In genomic region chr17:80426671-80427326, GRCh38 we compare ENCODE assay signal across 8 cellular contexts. TPM values are rescaled to one million over a fixed set of nuclear protein-coding genes. Genes with fewer than 3 reads are reported as not detected.
DNase-seq lines count a peak whose midpoint lies in the region; ATAC-seq and TF ChIP-seq lines count a peak whose summit lies in the region.

No MANE protein-coding gene starts in this region.

- H3K36me3 Mint-ChIP-seq in IgD-negative memory B cell (peaks cover 3% of the 10 kb centered on the region), nephron progenitor cell (ENCODE audit: low read depth) (no peaks in the 10 kb centered on the region)
- no peaks in the 10 kb centered on the region for H3K36me3 Mint-ChIP-seq in activated T-cell treated with anti-CD3 and anti-CD28 coated beads, Interleukin-2, amount 50 U/mL, for 24 hours (ENCODE audit: low read depth)

- POLR2A ChIA-PET in Panc1 (lab: Charles Lee), result no interaction called here

- DNase-seq in NCI-H1417 (lab: John Stamatoyannopoulos, UW), result peak; percentile 61 to 77 (median 76)
- DNase-seq in NCI-H1417 treated with DMSO at 0.1 percent for 48 hours (lab: John Stamatoyannopoulos, UW), result no peak
- DNase-seq in Panc1 (ENCODE audit: low read depth, low spot score), result peak; percentile 30
- peak; percentile 94 for DNase-seq in activated T-cell treated with anti-CD3 and anti-CD28 coated beads, Interleukin-2, amount 50 U/mL, for 24 hours
- peak; percentile 34 to 51 for DNase-seq in fibroblast of lung (ENCODE audit: low read depth in 2 of 2)
- peak; percentile 90 for DNase-seq in nephron progenitor cell
- DNase-seq in stimulated activated naive CD8-positive, alpha-beta T cell treated with anti-CD3 and anti-CD28 coated beads, Interleukin-15, Interleukin-2, amounts not matched to agents 100 U/mL and 50 U/mL, for 24 hours, result peak; percentile 90

- H4K20me1 ChIP-seq in fibroblast of lung (ENCODE audit: control insufficient read depth, extremely low read depth, insufficient read depth, low read length), result no peaks in the 10 kb centered on the region

- H3K27me3 Mint-ChIP-seq in IgD-negative memory B cell, result peaks cover 4% of the 10 kb centered on the region
- peaks cover 4% of the 10 kb centered on the region for H3K27me3 Mint-ChIP-seq in activated T-cell treated with anti-CD3 and anti-CD28 coated beads, Interleukin-2, amount 50 U/mL, for 24 hours
- peaks cover 12% of the 10 kb centered on the region for H3K27me3 Mint-ChIP-seq in nephron progenitor cell (ENCODE audit: low read depth, poor library complexity)

- peak overlapping the region; percentile 46 to 73 (median 51) for H3K27ac Mint-ChIP-seq in IgD-negative memory B cell
- H3K27ac Mint-ChIP-seq in activated T-cell treated with anti-CD3 and anti-CD28 coated beads, Interleukin-2, amount 50 U/mL, for 24 hours, result no peak overlapping the region
- H3K27ac Mint-ChIP-seq in nephron progenitor cell, result no peak overlapping the region

- H3K27ac ChIP-seq in Panc1 (ENCODE audit: low read length), result no peak overlapping the region
- H3K27ac ChIP-seq in fibroblast of lung (ENCODE audit: insufficient read depth, low read length), result no peak overlapping the region

- H3K4me1 ChIP-seq in Panc1 (ENCODE audit: control insufficient read depth, insufficient read depth, low read length) (no peaks in the 10 kb centered on the region), fibroblast of lung (ENCODE audit: control insufficient read depth, extremely low read depth, insufficient read depth, low read length) (no peaks in the 10 kb centered on the region)

- H2AFZ ChIP-seq in fibroblast of lung (ENCODE audit: low read length), result no peak overlapping the region

- H3K4me1 Mint-ChIP-seq in IgD-negative memory B cell, result peaks cover 0 to 9% (median 6%) of the 10 kb centered on the region in 3 donors
- peaks cover 14% of the 10 kb centered on the region for H3K4me1 Mint-ChIP-seq in activated T-cell treated with anti-CD3 and anti-CD28 coated beads, Interleukin-2, amount 50 U/mL, for 24 hours (ENCODE audit: low read depth)
- no peaks in the 10 kb centered on the region for H3K4me1 Mint-ChIP-seq in nephron progenitor cell

- peak; percentile 89 for ATAC-seq in Panc1
- ATAC-seq in stimulated activated naive CD8-positive, alpha-beta T cell treated with anti-CD3 and anti-CD28 coated beads, Interleukin-15, Interleukin-2, amounts not matched to agents 100 U/mL and 50 U/mL, for 24 hours, result peak; percentile 93

- H3K4me3 Mint-ChIP-seq in IgD-negative memory B cell (no peak overlapping the region), nephron progenitor cell (no peak overlapping the region)
- H3K4me3 Mint-ChIP-seq in activated T-cell treated with anti-CD3 and anti-CD28 coated beads, Interleukin-2, amount 50 U/mL, for 24 hours, result no peak overlapping the region

- in situ Hi-C loops in Panc1 (cut with HindIII; ENCODE audit: low pct_unique_long_range_greater_than_20kb, low sequenced_read_pairs), result no loop called here

- H3K79me2 ChIP-seq in fibroblast of lung (ENCODE audit: control insufficient read depth, insufficient read depth, low read length), result no peaks in the 10 kb centered on the region

- H3K4me3 ChIP-seq in Panc1 (ENCODE audit: low read depth in 2 of 2, low read length in 2 of 2) (no peak overlapping the region), fibroblast of lung (replicated peaks in 1 of 4; ENCODE audit: control extremely low read depth in 1 of 4, insufficient read depth in 1 of 4, low read depth in 3 of 4, low read length in 4 of 4) (no peak overlapping the region)

- H3K9me3 ChIP-seq in Panc1 (ENCODE audit: control insufficient read depth, insufficient read depth, low read depth, low read length) (no peaks in the 10 kb centered on the region), fibroblast of lung (ENCODE audit: control insufficient read depth, insufficient read depth, low read depth, low read length) (no peaks in the 10 kb centered on the region)

- H3K4me2 ChIP-seq in fibroblast of lung (ENCODE audit: extremely low read depth, insufficient read depth, low read length), result no peak overlapping the region

- H3K36me3 ChIP-seq in Panc1 (ENCODE audit: control insufficient read depth, insufficient read depth, low read length) (no peaks in the 10 kb centered on the region), fibroblast of lung (ENCODE audit: control insufficient read depth, insufficient read depth, low read length) (no peaks in the 10 kb centered on the region)

- CTCF ChIA-PET in Panc1 (lab: Charles Lee), result interaction anchor here (0.5 to 1.7 kb wide), 6 partner anchors 39 to 545 kb away, joined by 3 to 5 read pairs (median 3); no protein-coding TSS in a partner anchor

- intact Hi-C loops in Panc1 (cut with micrococcal nuclease; ENCODE audit: unreplicated experiment), result loop anchor here (2.0 to 5.0 kb wide), 2 partner anchors 148 to 556 kb away; no protein-coding TSS in a partner anchor

- H3K9me3 Mint-ChIP-seq in IgD-negative memory B cell (no peaks in the 10 kb centered on the region), nephron progenitor cell (no peaks in the 10 kb centered on the region)
- H3K9me3 Mint-ChIP-seq in activated T-cell treated with anti-CD3 and anti-CD28 coated beads, Interleukin-2, amount 50 U/mL, for 24 hours, result no peaks in the 10 kb centered on the region

- no peak overlapping the region for H3K9ac ChIP-seq in fibroblast of lung (ENCODE audit: insufficient read depth, low read length)

- H3K27me3 ChIP-seq in Panc1 (ENCODE audit: control insufficient read depth, insufficient read depth, low read length) (no peaks in the 10 kb centered on the region), fibroblast of lung (ENCODE audit: control insufficient read depth, insufficient read depth, low read length) (no peaks in the 10 kb centered on the region)

- BruUV-seq in Panc1 (replicated peaks; lab: Mats Ljungman, UMichigan), result no TSS peak

- TF ChIP-seq CTCF in Panc1 (IDR thresholded peaks at IDR 0.05) (peak; percentile 99), fibroblast of lung (conservative IDR thresholded peaks at IDR 0.05 in 1 of 2, IDR thresholded peaks at IDR 0.05 in 1 of 2; ENCODE audit: low read depth in 1 of 2, low read length in 2 of 2) (peak; percentile 77 to 83), nephron progenitor cell (IDR thresholded peaks at IDR 0.05) (peak; percentile 94)

RNA-seq across cellular contexts. Expression of gene ENDOV, which starts 11.8 kb away (rescaled TPM):
- 11.6 TPM for polyA plus RNA-seq in IgD-negative memory B cell
- 37.1 TPM for total RNA-seq in Panc1 (2021; ENCODE audit: unreplicated experiment)
- polyA plus RNA-seq in Panc1 (2012; ENCODE audit: insufficient read length), result 39.8 TPM
- 25.4 and 28.7 TPM in 2 replicates for total RNA-seq in fibroblast of lung
- 10.1 and 13.1 TPM in 2 replicates for polyA plus RNA-seq in fibroblast of lung
- polyA plus RNA-seq in fibroblast of lung (2012), result 15.0 and 17.0 TPM in 2 replicates
- polyA minus RNA-seq in fibroblast of lung (ENCODE audit: low replicate concordance), result 8.7 and 9.9 TPM in 2 replicates

RNA-seq across cellular contexts. Expression of gene NPTX1, which starts 49.6 kb away (rescaled TPM):
- not detected for polyA plus RNA-seq in IgD-negative memory B cell
- 1.1 TPM for total RNA-seq in Panc1 (2021; ENCODE audit: unreplicated experiment)
- polyA plus RNA-seq in Panc1 (2012; ENCODE audit: insufficient read length), result 0.34 TPM
- total RNA-seq in fibroblast of lung, result 3.3 and 31.2 TPM in 2 replicates
- polyA plus RNA-seq in fibroblast of lung, result 14.9 and 86.0 TPM in 2 replicates
- 23.4 and 100 TPM in 2 replicates for polyA plus RNA-seq in fibroblast of lung (2012)
- 37.5 and 184 TPM in 2 replicates for polyA minus RNA-seq in fibroblast of lung (ENCODE audit: low replicate concordance)

Comparison
In these comparisons a context has a peak if more than half of its experiments do, and no peak if none do; other contexts are left out.
1. H3K27ac Mint-ChIP-seq: peak in IgD-negative memory B cell (3 of 3); none in activated T-cell treated with anti-CD3 and anti-CD28 coated beads, Interleukin-2, amount 50 U/mL, for 24 hours (single experiment) and nephron progenitor cell (single experiment).
2. Peak in every context shown above with its lines, with median percentiles within 50 percentile points of each other: CTCF ChIP-seq.